ENCODE assay signal across 18 cellular contexts in the genomic region with DNA sequence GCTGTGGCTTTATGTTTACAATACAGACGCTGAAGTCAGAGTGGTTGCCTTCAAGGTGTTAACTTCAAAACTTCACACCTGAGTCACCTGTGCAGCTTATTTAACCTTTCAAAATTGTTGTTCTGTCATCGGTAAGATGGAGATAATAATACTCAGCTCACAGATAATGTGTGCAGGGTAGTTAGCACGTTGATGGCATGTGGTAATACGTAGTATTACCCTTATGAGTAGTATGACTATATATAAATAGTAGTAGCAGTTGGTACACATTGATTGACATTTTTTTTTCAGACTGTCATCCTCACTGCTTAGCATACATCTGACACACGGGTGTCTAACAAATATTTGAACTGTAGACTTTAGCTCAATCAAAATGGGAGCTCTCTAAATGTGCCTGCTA. TPM values are rescaled to one million over a fixed set of nuclear protein-coding genes. Genes with fewer than 3 reads are reported as not detected.
DNase-seq lines count a peak whose midpoint lies in the region; ATAC-seq lines count a peak whose summit lies in the region.
"Had no signal": no experiment of that assay in that cellular context is flagged by ENCODE, and none has a peak within 500 bp of the region (broad histone marks: within the 10 kb centered on the region; RNA-seq: fewer than 3 reads in every experiment).

No MANE protein-coding gene starts in this region.

- DNase-seq in NCI-H1436 treated with DMSO at 0.1 percent for 48 hours (lab: John Stamatoyannopoulos, UW) = peak; percentile 28
- DNase-seq in NCI-H1436 (lab: John Stamatoyannopoulos, UW) = no peak
- DNase-seq in CD4-positive, alpha-beta memory T cell = no peak
- no peak for DNase-seq in activated CD8-positive, alpha-beta T cell treated with anti-CD3 and anti-CD28 coated beads, Interleukin-2, amount 10 ng/mL, durations not matched to agents 7 days and 5 days
- DNase-seq in naive thymus-derived CD8-positive, alpha-beta T cell = no peak
- DNase-seq in hypothalamus (lab: John Stamatoyannopoulos, UW) = no peak
- DNase-seq: activated CD4-positive, alpha-beta T cell treated with anti-CD3 and anti-CD28 coated beads for 48 hours; AML-193; body of pancreas; HCEC 1CT; left ventricle myocardium superior; spleen; uterus had no signal

- H3K4me3 Mint-ChIP-seq in CD4-positive, alpha-beta memory T cell = no peak overlapping the region
- H3K4me3 Mint-ChIP-seq in activated CD8-positive, alpha-beta T cell treated with anti-CD3 and anti-CD28 coated beads, Interleukin-2, amount 10 ng/mL, durations not matched to agents 7 days and 5 days = no peak overlapping the region
- peak overlapping the region in 2 of 10 donors; percentile 39 to 68 for H3K4me3 Mint-ChIP-seq in naive thymus-derived CD8-positive, alpha-beta T cell

- intact Hi-C loops in CD4-positive, alpha-beta memory T cell (cut with micrococcal nuclease) = loop anchor here (5.0 kb wide), 1 partner anchor 183 kb away; no protein-coding TSS in a partner anchor

- CTCF ChIA-PET in CD4-positive, alpha-beta memory T cell (lab: Charles Lee; ENCODE audit: partially characterized antibody) = interaction anchor here (0.8 to 12.5 kb wide), 12 partner anchors 9 to 351 kb away, joined by 3 to 180 read pairs (median 8); a partner anchor contains a TSS
- CTCF ChIA-PET in activated CD8-positive, alpha-beta T cell treated with anti-CD3 and anti-CD28 coated beads, Interleukin-2, amount 10 ng/mL, durations not matched to agents 7 days and 5 days (lab: Charles Lee) = interaction anchor here (2.3 to 5.6 kb wide), 5 partner anchors 8 to 345 kb away, joined by 9 to 89 read pairs (median 28); a partner anchor contains a TSS

- peak overlapping the region in 4 of 7 donors; percentile 10 to 63 (median 37) for H3K27ac Mint-ChIP-seq in CD4-positive, alpha-beta memory T cell
- peak overlapping the region; percentile 33 for H3K27ac Mint-ChIP-seq in activated CD8-positive, alpha-beta T cell treated with anti-CD3 and anti-CD28 coated beads, Interleukin-2, amount 10 ng/mL, durations not matched to agents 7 days and 5 days
- H3K27ac Mint-ChIP-seq in naive thymus-derived CD8-positive, alpha-beta T cell = peak overlapping the region in 7 of 10 donors; percentile 17 to 93 (median 82)

- H3K27ac ChIP-seq in CD4-positive, alpha-beta memory T cell (ENCODE audit: low read depth, low read length) = no peak overlapping the region
- H3K27ac ChIP-seq: 22Rv1, body of pancreas, coronary artery, uterus had no signal

- H3K4me3 ChIP-seq in CD4-positive, alpha-beta memory T cell (ENCODE audit: low read length in 2 of 2) = no peak overlapping the region
- H3K4me3 ChIP-seq: body of pancreas, coronary artery, spleen, uterus had no signal

- ATAC-seq in activated CD8-positive, alpha-beta T cell treated with anti-CD3 and anti-CD28 coated beads, Interleukin-2, amount 10 ng/mL, durations not matched to agents 7 days and 5 days = no peak
- ATAC-seq in naive thymus-derived CD8-positive, alpha-beta T cell = no peak
- ATAC-seq in HG02759 (IDR thresholded peaks at IDR 0.05; ENCODE audit: unreplicated experiment) = no peak
- no peak for ATAC-seq in GM21786 (IDR thresholded peaks at IDR 0.05; ENCODE audit: unreplicated experiment)
- ATAC-seq: body of pancreas, left ventricle myocardium superior had no signal

- H3K36me3 ChIP-seq in CD4-positive, alpha-beta memory T cell (ENCODE audit: insufficient read depth, low read length) = peaks cover 15% of the 10 kb centered on the region
- H3K36me3 ChIP-seq: uterus had no signal

- H3K4me1 ChIP-seq in CD4-positive, alpha-beta memory T cell (ENCODE audit: insufficient read depth, low read length) = peaks cover 77% of the 10 kb centered on the region

- H3K9me3 Mint-ChIP-seq in CD4-positive, alpha-beta memory T cell = peaks cover 0 to 2% (median 0%) of the 10 kb centered on the region in 8 donors
- no peaks in the 10 kb centered on the region for H3K9me3 Mint-ChIP-seq in activated CD8-positive, alpha-beta T cell treated with anti-CD3 and anti-CD28 coated beads, Interleukin-2, amount 10 ng/mL, durations not matched to agents 7 days and 5 days (ENCODE audit: insufficient read depth)
- H3K9me3 Mint-ChIP-seq in naive thymus-derived CD8-positive, alpha-beta T cell = no peaks in the 10 kb centered on the region
- H3K9me3 Mint-ChIP-seq: activated naive CD4-positive, alpha-beta T cell treated with anti-CD3 and anti-CD28 coated beads, Interleukin-2, amount 50 U/mL, for 24 hours had no signal

- H3K27me3 ChIP-seq in CD4-positive, alpha-beta memory T cell (ENCODE audit: insufficient read depth, low read length) = no peaks in the 10 kb centered on the region
- H3K27me3 ChIP-seq: body of pancreas, spleen, uterus had no signal

- H3K4me1 Mint-ChIP-seq in CD4-positive, alpha-beta memory T cell = peaks cover 54 to 77% (median 63%) of the 10 kb centered on the region in 4 donors
- peaks cover 68% of the 10 kb centered on the region for H3K4me1 Mint-ChIP-seq in activated CD8-positive, alpha-beta T cell treated with anti-CD3 and anti-CD28 coated beads, Interleukin-2, amount 10 ng/mL, durations not matched to agents 7 days and 5 days (ENCODE audit: low read depth)
- H3K4me1 Mint-ChIP-seq in naive thymus-derived CD8-positive, alpha-beta T cell = peaks cover 44 to 82% (median 73%) of the 10 kb centered on the region in 4 donors

- POLR2A ChIA-PET in CD4-positive, alpha-beta memory T cell (lab: Charles Lee; ENCODE audit: partially characterized antibody) = interaction anchor here (7.8 kb wide), 1 partner anchor 12 kb away, joined by 62 read pairs; a partner anchor contains a TSS
- POLR2A ChIA-PET in activated CD8-positive, alpha-beta T cell treated with anti-CD3 and anti-CD28 coated beads, Interleukin-2, amount 10 ng/mL, durations not matched to agents 7 days and 5 days (lab: Charles Lee) = interaction anchor here (1.9 kb wide), 1 partner anchor 12 kb away, joined by 19 read pairs; a partner anchor contains a TSS
- POLR2A ChIA-PET in naive thymus-derived CD8-positive, alpha-beta T cell (lab: Charles Lee) = interaction anchor here (0.7 to 2.7 kb wide), 3 partner anchors 11 to 1237 kb away, joined by 3 to 15 read pairs (median 3); a partner anchor contains a TSS

- no peaks in the 10 kb centered on the region for H3K27me3 Mint-ChIP-seq in CD4-positive, alpha-beta memory T cell
- H3K27me3 Mint-ChIP-seq in activated CD8-positive, alpha-beta T cell treated with anti-CD3 and anti-CD28 coated beads, Interleukin-2, amount 10 ng/mL, durations not matched to agents 7 days and 5 days (ENCODE audit: low read depth) = no peaks in the 10 kb centered on the region
- H3K27me3 Mint-ChIP-seq in naive thymus-derived CD8-positive, alpha-beta T cell = no peaks in the 10 kb centered on the region
- H3K27me3 Mint-ChIP-seq: activated naive CD4-positive, alpha-beta T cell treated with anti-CD3 and anti-CD28 coated beads, Interleukin-2, amount 50 U/mL, for 24 hours had no signal

- peaks cover 18 to 54% of the 10 kb centered on the region in 2 donors for H3K36me3 Mint-ChIP-seq in CD4-positive, alpha-beta memory T cell
- H3K36me3 Mint-ChIP-seq in activated CD8-positive, alpha-beta T cell treated with anti-CD3 and anti-CD28 coated beads, Interleukin-2, amount 10 ng/mL, durations not matched to agents 7 days and 5 days (ENCODE audit: low read depth) = peaks cover 59% of the 10 kb centered on the region
- peaks cover 0 to 66% (median 4%) of the 10 kb centered on the region in 3 donors for H3K36me3 Mint-ChIP-seq in naive thymus-derived CD8-positive, alpha-beta T cell

- no peaks in the 10 kb centered on the region for H3K9me3 ChIP-seq in CD4-positive, alpha-beta memory T cell (ENCODE audit: control insufficient read depth in 1 of 2, low read length in 2 of 2)
- H3K9me3 ChIP-seq: body of pancreas, spleen, uterus had no signal

RNA-seq across cellular contexts. Expression of a gene that starts 11.0 kb away (rescaled TPM):
- total RNA-seq in CD4-positive, alpha-beta memory T cell = 1 to 10 TPM; 1.4 to 1.5 TPM
- 1 to 10 TPM in 1 of 2 donors, under 1 TPM in 1; 1.00 to 1.5 TPM for polyA plus RNA-seq in CD4-positive, alpha-beta memory T cell
- 1 to 10 TPM; 2.6 to 2.8 TPM for total RNA-seq in activated CD8-positive, alpha-beta T cell treated with anti-CD3 and anti-CD28 coated beads, Interleukin-2, amount 10 ng/mL, durations not matched to agents 7 days and 5 days
- total RNA-seq in naive thymus-derived CD8-positive, alpha-beta T cell = 1 to 10 TPM in 1 of 2 experiments, under 1 TPM in 1; 0.71 to 1.9 TPM
- polyA plus RNA-seq in naive thymus-derived CD8-positive, alpha-beta T cell = 1 to 10 TPM in 1 of 3 donors, under 1 TPM in 2; 0.49 to 2.5 (median 0.66) TPM

RNA-seq across cellular contexts. Expression of a gene that starts 11.2 kb away (rescaled TPM):
- 100 to 1,000 TPM; 125 to 127 TPM for total RNA-seq in CD4-positive, alpha-beta memory T cell
- 100 to 1,000 TPM; 257 to 349 TPM for polyA plus RNA-seq in CD4-positive, alpha-beta memory T cell
- total RNA-seq in activated CD8-positive, alpha-beta T cell treated with anti-CD3 and anti-CD28 coated beads, Interleukin-2, amount 10 ng/mL, durations not matched to agents 7 days and 5 days = 100 to 1,000 TPM; 163 to 165 TPM
- 100 to 1,000 TPM in 1 of 2 experiments, 10 to 100 TPM in 1; 94.4 to 107 TPM for total RNA-seq in naive thymus-derived CD8-positive, alpha-beta T cell
- 100 to 1,000 TPM; 235 to 239 (median 236) TPM for polyA plus RNA-seq in naive thymus-derived CD8-positive, alpha-beta T cell
